ENCODE assay signal across 18 cellular contexts in the genomic region with DNA sequence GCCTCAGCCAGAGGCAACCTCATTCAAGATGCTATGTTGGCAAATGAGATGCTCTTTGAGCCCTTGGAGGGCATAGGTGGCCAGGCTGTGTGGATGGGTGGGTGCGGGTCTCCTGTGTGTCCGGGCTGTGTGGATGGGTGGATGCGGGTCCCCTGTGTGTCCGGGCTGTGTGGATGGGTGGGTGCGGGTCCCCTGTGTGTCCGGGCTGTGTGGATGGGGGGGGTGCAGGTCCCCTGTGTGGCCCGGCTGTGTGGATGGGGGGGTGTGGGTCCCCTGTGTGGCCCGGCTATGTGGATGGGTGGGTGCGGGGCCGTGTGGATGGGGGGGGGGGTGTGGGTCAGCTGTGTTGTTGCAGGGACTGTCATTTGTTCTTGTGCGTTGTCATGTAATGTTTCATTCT.
A peak's percentile ranks its signal among the peaks of the same experiment; 100 is the strongest.
DNase-seq lines count a peak whose midpoint lies in the region; ATAC-seq, FAIRE-seq and TF ChIP-seq lines count a peak whose summit lies in the region.
"Had no signal": no experiment of that assay in that cellular context is flagged by ENCODE, and none has a peak within 500 bp of the region (broad histone marks: within the 10 kb centered on the region; RNA-seq: fewer than 3 reads in every experiment).

No MANE protein-coding gene starts in this region.

- H3K27me3 ChIP-seq in left ventricle myocardium inferior (ENCODE audit: low read depth), result peaks cover 47% of the 10 kb centered on the region
- H3K27me3 ChIP-seq in astrocyte (ENCODE audit: insufficient read depth, low read length), result peaks cover 9% of the 10 kb centered on the region
- H3K27me3 ChIP-seq in aorta (ENCODE audit: control insufficient read depth in 1 of 2, insufficient read depth in 2 of 2, low read length in 1 of 2), result no peaks in the 10 kb centered on the region

- no peak for ATAC-seq in Right ventricle myocardium inferior
- ATAC-seq in aorta (ENCODE audit: low FRiP score), result no peak
- ATAC-seq: HepG2 had no signal

- H3K4me3 Mint-ChIP-seq in astrocyte (ENCODE audit: unreplicated experiment) (no peak overlapping the region), nephron (no peak overlapping the region)
- H3K4me3 Mint-ChIP-seq: CD4-positive, CD25-positive, alpha-beta regulatory T cell; H9 had no signal

- H3K36me3 Mint-ChIP-seq in astrocyte (ENCODE audit: low read depth, unreplicated experiment), result no peaks in the 10 kb centered on the region
- H3K36me3 Mint-ChIP-seq in nephron (ENCODE audit: low read depth), result no peaks in the 10 kb centered on the region
- H3K36me3 Mint-ChIP-seq: CD4-positive, CD25-positive, alpha-beta regulatory T cell had no signal

- DNase-seq in Right ventricle myocardium inferior (ENCODE audit: missing footprints) (peak; percentile 45), left ventricle myocardium inferior (no peak), astrocyte (ENCODE audit: low read depth) (no peak), aorta (peak; percentile 28 to 40), SIG-M5 treated with dmso at 0.1 percent for 504 hours (lab: John Stamatoyannopoulos, UW; ENCODE audit: unreplicated experiment) (no peak), HCEC 1CT (no peak)
- DNase-seq: AML-193; CD4-positive, CD25-positive, alpha-beta regulatory T cell; DMS53; GF-D8; GOT3; H9 had no signal

- H3K9me3 ChIP-seq in left ventricle myocardium inferior (replicated peaks) (no peaks in the 10 kb centered on the region), astrocyte (ENCODE audit: insufficient read depth, low read depth, low read length) (no peaks in the 10 kb centered on the region), aorta (ENCODE audit: control insufficient read depth, low read length) (no peaks in the 10 kb centered on the region)

- intact Hi-C loops in Right ventricle myocardium inferior (cut with DNase I) (no loop called here), left ventricle myocardium inferior (cut with micrococcal nuclease) (no loop called here), aorta (cut with DNase I) (no loop called here)

- no peaks in the 10 kb centered on the region for H3K79me2 ChIP-seq in astrocyte (ENCODE audit: insufficient read depth, low read length)

- FAIRE-seq in astrocyte (lab: Jason Lieb, UNC), result no peak
- FAIRE-seq: GM19239, HepG2, HTR-8/SVneo had no signal

- H3K9me3 Mint-ChIP-seq in astrocyte (ENCODE audit: unreplicated experiment) (peaks cover 6% of the 10 kb centered on the region), nephron (peaks cover 5% of the 10 kb centered on the region)

- H3K27ac ChIP-seq in left ventricle myocardium inferior (replicated peaks) (no peak overlapping the region), astrocyte (ENCODE audit: low read depth, low read length) (no peak overlapping the region), aorta (ENCODE audit: low read depth in 1 of 2, low read length in 2 of 2) (no peak overlapping the region)
- H3K27ac ChIP-seq: 22Rv1, BLaER1 had no signal

- H3K27me3 Mint-ChIP-seq in astrocyte (ENCODE audit: low read depth, unreplicated experiment) (peaks cover 2% of the 10 kb centered on the region), nephron (ENCODE audit: low read depth) (peaks cover 8% of the 10 kb centered on the region)

- H3K4me3 ChIP-seq in left ventricle myocardium inferior (no peak overlapping the region), astrocyte (ENCODE audit: insufficient read depth, low read depth, low read length) (no peak overlapping the region), aorta (ENCODE audit: low read length in 2 of 2) (no peak overlapping the region)
- H3K4me3 ChIP-seq: BLaER1 had no signal

- H3K36me3 ChIP-seq in left ventricle myocardium inferior (no peaks in the 10 kb centered on the region), astrocyte (ENCODE audit: insufficient read depth, low read length) (no peaks in the 10 kb centered on the region), aorta (ENCODE audit: control insufficient read depth in 1 of 2, insufficient read depth in 2 of 2, low read length in 1 of 2) (no peaks in the 10 kb centered on the region)

- H3K4me2 ChIP-seq in astrocyte (ENCODE audit: low read length), result no peak overlapping the region
- H3K4me2 ChIP-seq: BLaER1 had no signal

- peak overlapping the region; percentile 38 for H3K27ac Mint-ChIP-seq in astrocyte (ENCODE audit: unreplicated experiment)
- H3K27ac Mint-ChIP-seq in nephron, result peak overlapping the region in 2 of 3 experiments; percentile 29 to 60
- H3K27ac Mint-ChIP-seq: CD4-positive, CD25-positive, alpha-beta regulatory T cell; H9 had no signal

- no peaks in the 10 kb centered on the region for H4K20me1 ChIP-seq in astrocyte (ENCODE audit: insufficient read depth, low read length)
- H4K20me1 ChIP-seq: BLaER1 had no signal

- H3K4me1 ChIP-seq in left ventricle myocardium inferior, result peaks cover 13% of the 10 kb centered on the region
- H3K4me1 ChIP-seq in astrocyte (ENCODE audit: insufficient read depth, low read length), result peaks cover 28% of the 10 kb centered on the region
- no peaks in the 10 kb centered on the region for H3K4me1 ChIP-seq in aorta (ENCODE audit: control insufficient read depth in 1 of 2, insufficient read depth in 2 of 2, low read length in 2 of 2)
- H3K4me1 ChIP-seq: BLaER1 had no signal

- no peak overlapping the region for H2AFZ ChIP-seq in astrocyte (ENCODE audit: low read depth, low read length)

- peaks cover 6% of the 10 kb centered on the region for H3K4me1 Mint-ChIP-seq in astrocyte (ENCODE audit: low read depth, unreplicated experiment)
- H3K4me1 Mint-ChIP-seq in nephron, result no peaks in the 10 kb centered on the region
- H3K4me1 Mint-ChIP-seq: H9 had no signal

- 78 to 85% methylated on average over 11 of the region's 11 CpGs for WGBS in aorta, 2 donors

- TF ChIP-seq CTCF in left ventricle myocardium inferior (IDR thresholded peaks at IDR 0.05; ENCODE audit: borderline replicate concordance) (no peak), astrocyte (IDR thresholded peaks at IDR 0.05; ENCODE audit: insufficient read depth, low read depth, low read length) (no peak), nephron (IDR thresholded peaks at IDR 0.05; ENCODE audit: unreplicated experiment in 3 of 3) (no peak)

- no peak overlapping the region for H3K9ac ChIP-seq in astrocyte (ENCODE audit: low read length)
- H3K9ac ChIP-seq: BLaER1 had no signal

Comparison
In these comparisons a context has a peak if more than half of its experiments do, and no peak if none do; other contexts are left out.
1. DNase-seq: peak in Right ventricle myocardium inferior (single experiment) and aorta (2 of 2); none in left ventricle myocardium inferior (single experiment), astrocyte (single experiment), SIG-M5 treated with dmso at 0.1 percent for 504 hours (single experiment) and HCEC 1CT (single experiment).